Comparison of ENCODE assay signal across 16 cellular contexts in the genomic region with DNA sequence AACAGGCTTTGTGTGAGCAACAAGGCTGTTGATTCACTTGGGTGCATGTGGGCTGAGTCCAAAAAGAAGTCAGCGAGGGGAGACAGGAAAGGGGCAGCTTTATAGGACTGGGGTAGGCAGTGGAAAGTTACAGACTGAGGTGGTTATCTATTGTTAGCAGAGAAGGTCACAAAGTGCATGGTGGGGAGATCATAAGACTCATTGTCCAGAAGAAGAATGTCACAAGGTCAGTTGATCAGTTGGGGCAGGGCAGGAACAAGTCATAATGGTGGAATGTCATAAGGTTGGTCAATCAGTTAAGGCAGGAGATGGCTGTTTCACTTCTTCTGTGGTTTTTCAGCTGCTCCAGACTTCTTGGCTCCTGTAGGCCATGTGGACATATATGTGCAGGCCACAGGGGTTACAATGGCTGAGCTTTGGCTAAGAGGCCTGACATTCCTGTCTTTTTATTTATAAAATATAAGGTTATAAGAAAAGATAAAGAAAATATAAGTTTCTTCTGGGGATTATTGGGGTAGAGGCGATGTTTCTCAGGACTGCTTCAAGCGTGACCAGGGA.
A peak's percentile ranks its signal among the peaks of the same experiment; 100 is the strongest.
DNase-seq lines count a peak whose midpoint lies in the region; ATAC-seq and TF ChIP-seq lines count a peak whose summit lies in the region.
"Had no signal": no experiment of that assay in that cellular context is flagged by ENCODE, and none has a peak within 500 bp of the region (broad histone marks: within the 10 kb centered on the region; RNA-seq: fewer than 3 reads in every experiment).

No MANE protein-coding gene starts in this region.

- H3K9me3 ChIP-seq in WERI-Rb-1 (ENCODE audit: severe bottlenecking) = no peaks in the 10 kb centered on the region
- H3K9me3 ChIP-seq: MG63 had no signal

- intact Hi-C loops in MCF 10A (cut with micrococcal nuclease) = no loop called here

- no peak overlapping the region for H3K27ac Mint-ChIP-seq in MCF 10A (ENCODE audit: low read depth, unreplicated experiment)
- no peak overlapping the region for H3K27ac Mint-ChIP-seq in naive thymus-derived CD8-positive, alpha-beta T cell

- no peaks in the 10 kb centered on the region for H3K27me3 ChIP-seq in WERI-Rb-1 (ENCODE audit: insufficient read depth, low read depth, severe bottlenecking)
- H3K27me3 ChIP-seq: MG63 had no signal

- H3K4me3 Mint-ChIP-seq in MCF 10A (ENCODE audit: unreplicated experiment) = no peak overlapping the region
- H3K4me3 Mint-ChIP-seq in naive thymus-derived CD8-positive, alpha-beta T cell = no peak overlapping the region
- H3K4me3 Mint-ChIP-seq: H9 had no signal

- ATAC-seq in naive thymus-derived CD8-positive, alpha-beta T cell = no peak
- no peak for ATAC-seq in GM18870 (IDR thresholded peaks at IDR 0.05; ENCODE audit: unreplicated experiment)

- H3K9me3 Mint-ChIP-seq in MCF 10A (ENCODE audit: unreplicated experiment) = no peaks in the 10 kb centered on the region
- H3K9me3 Mint-ChIP-seq in naive thymus-derived CD8-positive, alpha-beta T cell = peaks cover 0 to 12% (median 0%) of the 10 kb centered on the region in 9 donors
- H3K9me3 Mint-ChIP-seq: H9 had no signal

- H3K27ac ChIP-seq in WERI-Rb-1 = no peak overlapping the region

- CTCF ChIA-PET in MCF 10A (lab: Yijun Ruan, JAX) = interaction anchor here (0.6 to 1.4 kb wide), 2 partner anchors 18 to 233 kb away, joined by 3 to 4 read pairs; no protein-coding TSS in a partner anchor

- POLR2A ChIA-PET in MCF 10A (lab: Yijun Ruan, JAX) = interaction anchor here (0.6 to 0.8 kb wide), 3 partner anchors 28 to 234 kb away, joined by 3 to 4 read pairs (median 3); no protein-coding TSS in a partner anchor
- POLR2A ChIA-PET in naive thymus-derived CD8-positive, alpha-beta T cell (lab: Charles Lee) = no interaction called here

- H3K36me3 ChIP-seq in WERI-Rb-1 = no peaks in the 10 kb centered on the region
- H3K36me3 ChIP-seq: MG63 had no signal

- no peak overlapping the region for H3K4me3 ChIP-seq in WERI-Rb-1 (ENCODE audit: low read depth, low read length)
- H3K4me3 ChIP-seq: MG63 had no signal

- no TSS peak for BruUV-seq in MCF 10A (replicated peaks; lab: Mats Ljungman, UMichigan)

- no peak for TF ChIP-seq CTCF in MCF 10A (IDR thresholded peaks at IDR 0.05; ENCODE audit: unreplicated experiment)
- TF ChIP-seq CTCF in WERI-Rb-1 (IDR thresholded peaks at IDR 0.05; ENCODE audit: low read depth, low read length) = no peak

- no peaks in the 10 kb centered on the region for H3K4me1 Mint-ChIP-seq in MCF 10A (ENCODE audit: insufficient read depth, unreplicated experiment)
- H3K4me1 Mint-ChIP-seq in naive thymus-derived CD8-positive, alpha-beta T cell = no peaks in the 10 kb centered on the region

- H3K36me3 Mint-ChIP-seq in MCF 10A (ENCODE audit: insufficient read depth, unreplicated experiment) = no peaks in the 10 kb centered on the region
- H3K36me3 Mint-ChIP-seq in naive thymus-derived CD8-positive, alpha-beta T cell = peaks cover 0 to 5% (median 0%) of the 10 kb centered on the region in 3 donors

- DNase-seq in A172 (ENCODE audit: low spot score) (peak; percentile 2), HCEC 1CT (peak; percentile 39), NOMO-1 treated with dmso at 0.1 percent for 144 hours (lab: John Stamatoyannopoulos, UW; ENCODE audit: unreplicated experiment) (peak; percentile 1), kidney tubule cell (ENCODE audit: low spot score) (peak; percentile 51), MCF 10A (ENCODE audit: unreplicated experiment) (no peak), WERI-Rb-1 (no peak)
- no peak for DNase-seq in naive thymus-derived CD8-positive, alpha-beta T cell
- DNase-seq: C1 segment of cervical spinal cord, DMS 273 treated with DMSO at 0.1 percent for 48 hours, H9, KG1, MG63, NCI-H187 treated with DMSO at 0.1 percent for 48 hours, NCI-H446, NCI-H69 had no signal

- peaks cover 29% of the 10 kb centered on the region for H3K27me3 Mint-ChIP-seq in MCF 10A (ENCODE audit: insufficient read depth, unreplicated experiment)
- H3K27me3 Mint-ChIP-seq in naive thymus-derived CD8-positive, alpha-beta T cell = peaks cover 2 to 20% (median 3%) of the 10 kb centered on the region in 5 donors

Comparison
In these comparisons a context has a peak if more than half of its experiments do, and no peak if none do; other contexts are left out.
1. DNase-seq: peak in A172 (single experiment), HCEC 1CT (single experiment), NOMO-1 treated with dmso at 0.1 percent for 144 hours (single experiment) and kidney tubule cell (single experiment); none in MCF 10A (single experiment), naive thymus-derived CD8-positive, alpha-beta T cell (0 of 10) and WERI-Rb-1 (single experiment).